ENCODE assay signal across 23 cellular contexts in the genomic region with DNA sequence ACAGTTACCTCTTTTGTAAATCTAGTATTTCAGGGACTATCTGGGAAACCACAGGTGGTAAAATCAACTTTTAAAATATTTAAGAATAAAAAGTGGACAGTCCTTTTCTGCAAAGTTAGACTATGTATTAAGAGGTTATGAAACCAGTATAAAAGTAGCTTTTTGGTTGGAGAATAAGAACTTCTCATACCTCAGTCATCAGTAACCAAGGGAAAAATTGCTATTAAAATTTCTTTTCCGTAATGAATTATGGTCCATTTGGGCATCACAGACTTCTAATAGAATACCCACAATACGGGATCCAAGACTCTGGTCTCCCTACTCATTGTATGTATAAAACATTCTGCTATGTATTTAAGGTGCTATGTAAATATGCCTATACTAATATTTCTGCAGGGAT.
"Had no signal": no experiment of that assay in that cellular context is flagged by ENCODE, and none has a peak within 500 bp of the region (broad histone marks: within the 10 kb centered on the region; RNA-seq: fewer than 3 reads in every experiment).

No MANE protein-coding gene starts in this region.

- H3K27me3 Mint-ChIP-seq: activated CD4-positive, alpha-beta memory T cell treated with anti-CD3 and anti-CD28 coated beads for 36 hours; activated naive CD8-positive, alpha-beta T cell treated with anti-CD3 and anti-CD28 coated beads, Interleukin-2, amount 10 ng/mL, durations not matched to agents 7 days and 5 days; brain; stimulated activated naive CD8-positive, alpha-beta T cell treated with anti-CD3 and anti-CD28 coated beads, Interleukin-15, amount 100 ng/mL, for 72 hours; T-helper 17 cell had no signal

- FAIRE-seq: colon, islet of Langerhans had no signal

- H3K4me3 ChIP-seq: heart left ventricle, suprapubic skin, uterus had no signal

- H3K27ac ChIP-seq: suprapubic skin, uterus had no signal

- H3K27ac Mint-ChIP-seq: activated CD4-positive, alpha-beta memory T cell treated with anti-CD3 and anti-CD28 coated beads for 36 hours; activated naive CD4-positive, alpha-beta T cell treated with anti-CD3 and anti-CD28 coated beads for 36 hours; activated naive CD8-positive, alpha-beta T cell treated with anti-CD3 and anti-CD28 coated beads, Interleukin-2, amount 10 ng/mL, durations not matched to agents 7 days and 5 days; activated T-cell treated with anti-CD3 and anti-CD28 coated beads, Interleukin-2, amount 50 U/mL, for 72 hours; stimulated activated naive CD8-positive, alpha-beta T cell treated with anti-CD3 and anti-CD28 coated beads, Interleukin-15, amount 100 ng/mL, for 72 hours; T-helper 17 cell had no signal

- H3K9me3 Mint-ChIP-seq: activated CD4-positive, alpha-beta memory T cell treated with anti-CD3 and anti-CD28 coated beads for 36 hours; activated naive CD4-positive, alpha-beta T cell treated with anti-CD3 and anti-CD28 coated beads for 36 hours; activated naive CD8-positive, alpha-beta T cell treated with anti-CD3 and anti-CD28 coated beads, Interleukin-2, amount 10 ng/mL, durations not matched to agents 7 days and 5 days; activated T-cell treated with anti-CD3 and anti-CD28 coated beads, Interleukin-2, amount 50 U/mL, for 72 hours; stimulated activated naive CD8-positive, alpha-beta T cell treated with anti-CD3 and anti-CD28 coated beads, Interleukin-15, amount 100 ng/mL, for 72 hours had no signal

- H3K4me3 Mint-ChIP-seq: activated CD4-positive, alpha-beta memory T cell treated with anti-CD3 and anti-CD28 coated beads for 36 hours; activated naive CD4-positive, alpha-beta T cell treated with anti-CD3 and anti-CD28 coated beads for 36 hours; activated naive CD8-positive, alpha-beta T cell treated with anti-CD3 and anti-CD28 coated beads, Interleukin-2, amount 10 ng/mL, durations not matched to agents 7 days and 5 days; activated T-cell treated with anti-CD3 and anti-CD28 coated beads, Interleukin-2, amount 50 U/mL, for 72 hours; brain; stimulated activated naive CD8-positive, alpha-beta T cell treated with anti-CD3 and anti-CD28 coated beads, Interleukin-15, amount 100 ng/mL, for 72 hours; T-helper 17 cell had no signal

- H3K9me3 ChIP-seq: heart left ventricle, suprapubic skin, uterus had no signal

- ATAC-seq: activated T-cell treated with anti-CD3 and anti-CD28 coated beads, Interleukin-2, amount 50 U/mL, for 72 hours; stimulated activated naive CD8-positive, alpha-beta T cell treated with anti-CD3 and anti-CD28 coated beads, Interleukin-15, amount 100 ng/mL, for 72 hours; T-helper 17 cell had no signal

- H3K36me3 ChIP-seq: heart left ventricle, uterus had no signal

- H3K4me1 Mint-ChIP-seq: stimulated activated naive CD8-positive, alpha-beta T cell treated with anti-CD3 and anti-CD28 coated beads, Interleukin-15, amount 100 ng/mL, for 72 hours had no signal

- H3K27me3 ChIP-seq: heart left ventricle, suprapubic skin, uterus had no signal

- DNase-seq: activated CD4-positive, alpha-beta memory T cell treated with anti-CD3 and anti-CD28 coated beads for 36 hours; activated CD4-positive, alpha-beta T cell treated with anti-CD3 and anti-CD28 coated beads for 48 hours; activated CD4-positive, CD25-positive, alpha-beta regulatory T cell; activated effector memory CD4-positive, alpha-beta T cell treated with Interleukin-2 at 50 U/mL for 16 hours; activated naive CD4-positive, alpha-beta T cell treated with anti-CD3 and anti-CD28 coated beads for 36 hours; activated naive CD8-positive, alpha-beta T cell treated with anti-CD3 and anti-CD28 coated beads, Interleukin-2, amount 10 ng/mL, durations not matched to agents 7 days and 5 days; activated T-cell treated with anti-CD3 and anti-CD28 coated beads, Interleukin-2, amount 50 U/mL, for 72 hours; central memory CD4-positive, alpha-beta T cell; left ventricle myocardium superior; posterior cingulate gyrus; retina; stimulated activated CD4-positive, alpha-beta T cell treated with anti-CD3 and anti-CD28 coated beads, Interleukin-12 subunit alpha, Interleukin-12 subunit beta, amount 100 ng/mL, for 4 hours; stimulated activated CD4-positive, alpha-beta T cell treated with anti-CD3 and anti-CD28 coated beads, Interleukin-4, amount 100 ng/mL, for 4 hours; stimulated activated naive CD8-positive, alpha-beta T cell treated with anti-CD3 and anti-CD28 coated beads, Interleukin-15, amount 100 ng/mL, for 72 hours; SW 1271; T-helper 17 cell; trophoblast cell; uterus had no signal

- H3K36me3 Mint-ChIP-seq: activated CD4-positive, alpha-beta memory T cell treated with anti-CD3 and anti-CD28 coated beads for 36 hours; activated naive CD8-positive, alpha-beta T cell treated with anti-CD3 and anti-CD28 coated beads, Interleukin-2, amount 10 ng/mL, durations not matched to agents 7 days and 5 days had no signal
